ENCODE assay signal across 1 cellular context in the genomic region with DNA sequence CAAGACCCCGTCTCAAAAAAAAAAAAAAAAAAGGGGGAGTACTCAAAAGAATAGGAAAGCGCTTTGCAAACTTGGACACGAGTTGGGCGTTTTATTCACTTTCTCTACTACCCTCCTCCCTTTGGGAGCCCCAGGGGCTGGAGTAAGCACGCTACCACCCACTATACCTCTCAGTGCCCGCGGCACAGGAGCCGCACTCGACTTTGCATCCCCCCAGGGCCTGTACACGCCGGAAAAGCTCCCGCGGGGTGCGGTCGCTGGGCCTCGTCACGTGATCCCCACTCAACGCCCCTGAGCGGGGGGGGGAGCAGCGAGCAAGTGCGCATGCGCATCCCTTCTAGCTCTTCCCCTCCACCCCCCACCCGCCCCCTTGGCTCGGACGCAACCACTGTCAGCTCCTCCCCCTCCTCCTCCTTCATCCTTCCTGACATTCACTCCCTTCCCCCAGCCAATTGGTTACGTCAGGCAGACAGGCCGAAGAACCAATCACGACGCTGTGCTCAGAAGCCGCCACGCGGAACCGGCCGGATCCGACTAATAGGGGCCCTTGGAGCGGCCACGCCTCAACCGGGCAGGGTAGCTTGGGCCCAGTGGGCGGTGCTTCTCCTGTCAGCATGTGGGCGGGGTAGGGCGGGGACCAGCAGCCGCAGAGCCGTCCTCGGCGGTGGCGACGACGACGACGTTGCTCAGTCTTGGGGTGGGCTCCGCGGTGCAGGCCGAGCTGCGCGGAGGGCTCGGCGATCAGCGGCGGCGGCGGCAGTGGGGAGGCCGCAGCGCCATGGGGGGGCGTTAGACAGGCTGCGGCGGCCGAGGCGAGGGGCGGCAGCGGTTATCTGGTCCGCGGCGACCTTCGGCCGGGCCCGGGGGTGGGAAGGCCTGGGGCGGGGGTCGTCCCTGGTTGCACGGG.
TF ChIP-seq lines count a peak whose summit lies in the region.

A gene with protein sequence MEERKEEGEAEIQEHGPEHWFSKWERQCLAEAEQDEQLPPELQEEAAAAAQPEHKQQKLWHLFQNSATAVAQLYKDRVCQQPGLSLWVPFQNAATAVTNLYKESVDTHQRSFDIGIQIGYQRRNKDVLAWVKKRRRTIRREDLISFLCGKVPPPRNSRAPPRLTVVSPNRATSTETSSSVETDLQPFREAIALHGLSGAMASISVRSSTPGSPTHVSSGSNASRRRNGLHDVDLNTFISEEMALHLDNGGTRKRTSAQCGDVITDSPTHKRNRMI (plus strand): TSS at position 685 of the 907 bp plus-strand sequence. CDS start 401 bp downstream, outside the sequence.

TF ChIP-seq in HEK293, 187 proteins besides CTCF, POLR2A, EP300 and RAD21 (continued from another document and continues in another):
- peak; percentile 49; the same call in 1 of the 2 replicates for TF ChIP-seq SP7 (tag by site-specific recombination; IDR thresholded peaks at IDR 0.05)
- TF ChIP-seq, protein P1, sequence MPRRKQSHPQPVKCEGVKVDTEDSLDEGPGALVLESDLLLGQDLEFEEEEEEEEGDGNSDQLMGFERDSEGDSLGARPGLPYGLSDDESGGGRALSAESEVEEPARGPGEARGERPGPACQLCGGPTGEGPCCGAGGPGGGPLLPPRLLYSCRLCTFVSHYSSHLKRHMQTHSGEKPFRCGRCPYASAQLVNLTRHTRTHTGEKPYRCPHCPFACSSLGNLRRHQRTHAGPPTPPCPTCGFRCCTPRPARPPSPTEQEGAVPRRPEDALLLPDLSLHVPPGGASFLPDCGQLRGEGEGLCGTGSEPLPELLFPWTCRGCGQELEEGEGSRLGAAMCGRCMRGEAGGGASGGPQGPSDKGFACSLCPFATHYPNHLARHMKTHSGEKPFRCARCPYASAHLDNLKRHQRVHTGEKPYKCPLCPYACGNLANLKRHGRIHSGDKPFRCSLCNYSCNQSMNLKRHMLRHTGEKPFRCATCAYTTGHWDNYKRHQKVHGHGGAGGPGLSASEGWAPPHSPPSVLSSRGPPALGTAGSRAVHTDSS (tag by site-specific recombination; IDR thresholded peaks at IDR 0.05): 0 out of 2 replicates have a peak, but pooled peaks have one; percentile 35
- TF ChIP-seq ZNF335 (tag by site-specific recombination; conservative IDR thresholded peaks at IDR 0.05): peak; percentile 80
- TF ChIP-seq, protein P2, sequence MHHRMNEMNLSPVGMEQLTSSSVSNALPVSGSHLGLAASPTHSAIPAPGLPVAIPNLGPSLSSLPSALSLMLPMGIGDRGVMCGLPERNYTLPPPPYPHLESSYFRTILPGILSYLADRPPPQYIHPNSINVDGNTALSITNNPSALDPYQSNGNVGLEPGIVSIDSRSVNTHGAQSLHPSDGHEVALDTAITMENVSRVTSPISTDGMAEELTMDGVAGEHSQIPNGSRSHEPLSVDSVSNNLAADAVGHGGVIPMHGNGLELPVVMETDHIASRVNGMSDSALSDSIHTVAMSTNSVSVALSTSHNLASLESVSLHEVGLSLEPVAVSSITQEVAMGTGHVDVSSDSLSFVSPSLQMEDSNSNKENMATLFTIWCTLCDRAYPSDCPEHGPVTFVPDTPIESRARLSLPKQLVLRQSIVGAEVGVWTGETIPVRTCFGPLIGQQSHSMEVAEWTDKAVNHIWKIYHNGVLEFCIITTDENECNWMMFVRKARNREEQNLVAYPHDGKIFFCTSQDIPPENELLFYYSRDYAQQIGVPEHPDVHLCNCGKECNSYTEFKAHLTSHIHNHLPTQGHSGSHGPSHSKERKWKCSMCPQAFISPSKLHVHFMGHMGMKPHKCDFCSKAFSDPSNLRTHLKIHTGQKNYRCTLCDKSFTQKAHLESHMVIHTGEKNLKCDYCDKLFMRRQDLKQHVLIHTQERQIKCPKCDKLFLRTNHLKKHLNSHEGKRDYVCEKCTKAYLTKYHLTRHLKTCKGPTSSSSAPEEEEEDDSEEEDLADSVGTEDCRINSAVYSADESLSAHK (tag by site-specific recombination; IDR thresholded peaks at IDR 0.05): peak; percentile 38; the same call in 1 of the 2 replicates
- TF ChIP-seq, protein P3, sequence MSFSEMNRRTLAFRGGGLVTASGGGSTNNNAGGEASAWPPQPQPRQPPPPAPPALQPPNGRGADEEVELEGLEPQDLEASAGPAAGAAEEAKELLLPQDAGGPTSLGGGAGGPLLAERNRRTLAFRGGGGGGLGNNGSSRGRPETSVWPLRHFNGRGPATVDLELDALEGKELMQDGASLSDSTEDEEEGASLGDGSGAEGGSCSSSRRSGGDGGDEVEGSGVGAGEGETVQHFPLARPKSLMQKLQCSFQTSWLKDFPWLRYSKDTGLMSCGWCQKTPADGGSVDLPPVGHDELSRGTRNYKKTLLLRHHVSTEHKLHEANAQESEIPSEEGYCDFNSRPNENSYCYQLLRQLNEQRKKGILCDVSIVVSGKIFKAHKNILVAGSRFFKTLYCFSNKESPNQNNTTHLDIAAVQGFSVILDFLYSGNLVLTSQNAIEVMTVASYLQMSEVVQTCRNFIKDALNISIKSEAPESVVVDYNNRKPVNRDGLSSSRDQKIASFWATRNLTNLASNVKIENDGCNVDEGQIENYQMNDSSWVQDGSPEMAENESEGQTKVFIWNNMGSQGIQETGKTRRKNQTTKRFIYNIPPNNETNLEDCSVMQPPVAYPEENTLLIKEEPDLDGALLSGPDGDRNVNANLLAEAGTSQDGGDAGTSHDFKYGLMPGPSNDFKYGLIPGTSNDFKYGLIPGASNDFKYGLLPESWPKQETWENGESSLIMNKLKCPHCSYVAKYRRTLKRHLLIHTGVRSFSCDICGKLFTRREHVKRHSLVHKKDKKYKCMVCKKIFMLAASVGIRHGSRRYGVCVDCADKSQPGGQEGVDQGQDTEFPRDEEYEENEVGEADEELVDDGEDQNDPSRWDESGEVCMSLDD (tag by site-specific recombination; IDR thresholded peaks at IDR 0.05): peak; percentile 66; the same call in 1 of the 2 replicates
- TF ChIP-seq REPIN1 (tag by site-specific recombination; IDR thresholded peaks at IDR 0.05; ENCODE audit: low read depth): 0 out of 2 replicates have a peak, but pooled peaks have one; percentile 27
- no peak for TF ChIP-seq ZNF133 (tag by site-specific recombination; IDR thresholded peaks at IDR 0.05)
- TF ChIP-seq TCF7L2 (IDR thresholded peaks at IDR 0.05; ENCODE audit: borderline replicate concordance, low read depth, low read length): no peak
- no peak for TF ChIP-seq ZNF248 (tag by site-specific recombination; IDR thresholded peaks at IDR 0.05)
- TF ChIP-seq ZNF266 (tag by site-specific recombination; IDR thresholded peaks at IDR 0.05; ENCODE audit: low read depth): no peak
- TF ChIP-seq, protein P4, sequence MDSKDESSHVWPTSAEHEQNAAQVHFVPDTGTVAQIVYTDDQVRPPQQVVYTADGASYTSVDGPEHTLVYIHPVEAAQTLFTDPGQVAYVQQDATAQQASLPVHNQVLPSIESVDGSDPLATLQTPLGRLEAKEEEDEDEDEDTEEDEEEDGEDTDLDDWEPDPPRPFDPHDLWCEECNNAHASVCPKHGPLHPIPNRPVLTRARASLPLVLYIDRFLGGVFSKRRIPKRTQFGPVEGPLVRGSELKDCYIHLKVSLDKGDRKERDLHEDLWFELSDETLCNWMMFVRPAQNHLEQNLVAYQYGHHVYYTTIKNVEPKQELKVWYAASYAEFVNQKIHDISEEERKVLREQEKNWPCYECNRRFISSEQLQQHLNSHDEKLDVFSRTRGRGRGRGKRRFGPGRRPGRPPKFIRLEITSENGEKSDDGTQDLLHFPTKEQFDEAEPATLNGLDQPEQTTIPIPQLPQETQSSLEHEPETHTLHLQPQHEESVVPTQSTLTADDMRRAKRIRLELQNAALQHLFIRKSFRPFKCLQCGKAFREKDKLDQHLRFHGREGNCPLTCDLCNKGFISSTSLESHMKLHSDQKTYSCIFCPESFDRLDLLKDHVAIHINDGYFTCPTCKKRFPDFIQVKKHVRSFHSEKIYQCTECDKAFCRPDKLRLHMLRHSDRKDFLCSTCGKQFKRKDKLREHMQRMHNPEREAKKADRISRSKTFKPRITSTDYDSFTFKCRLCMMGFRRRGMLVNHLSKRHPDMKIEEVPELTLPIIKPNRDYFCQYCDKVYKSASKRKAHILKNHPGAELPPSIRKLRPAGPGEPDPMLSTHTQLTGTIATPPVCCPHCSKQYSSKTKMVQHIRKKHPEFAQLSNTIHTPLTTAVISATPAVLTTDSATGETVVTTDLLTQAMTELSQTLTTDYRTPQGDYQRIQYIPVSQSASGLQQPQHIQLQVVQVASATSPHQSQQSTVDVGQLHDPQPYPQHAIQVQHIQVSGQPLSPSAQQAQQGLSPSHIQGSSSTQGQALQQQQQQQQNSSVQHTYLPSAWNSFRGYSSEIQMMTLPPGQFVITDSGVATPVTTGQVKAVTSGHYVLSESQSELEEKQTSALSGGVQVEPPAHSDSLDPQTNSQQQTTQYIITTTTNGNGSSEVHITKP (tag by site-specific recombination; IDR thresholded peaks at IDR 0.05): peak; percentile 99
- TF ChIP-seq ZNF221 (tag by site-specific recombination; IDR thresholded peaks at IDR 0.05; ENCODE audit: borderline replicate concordance): 0 out of 2 replicates have a peak, but pooled peaks have one; percentile 48
- TF ChIP-seq IKZF3 (tag by site-specific recombination; IDR thresholded peaks at IDR 0.05): peak; percentile 61; the same call in 1 of the 2 replicates
- peak; percentile 72 for TF ChIP-seq GLIS1 (tag by site-specific recombination; IDR thresholded peaks at IDR 0.05)
- TF ChIP-seq ZNF138 (tag by site-specific recombination; IDR thresholded peaks at IDR 0.05; ENCODE audit: borderline replicate concordance): no peak
- TF ChIP-seq, protein P5, sequence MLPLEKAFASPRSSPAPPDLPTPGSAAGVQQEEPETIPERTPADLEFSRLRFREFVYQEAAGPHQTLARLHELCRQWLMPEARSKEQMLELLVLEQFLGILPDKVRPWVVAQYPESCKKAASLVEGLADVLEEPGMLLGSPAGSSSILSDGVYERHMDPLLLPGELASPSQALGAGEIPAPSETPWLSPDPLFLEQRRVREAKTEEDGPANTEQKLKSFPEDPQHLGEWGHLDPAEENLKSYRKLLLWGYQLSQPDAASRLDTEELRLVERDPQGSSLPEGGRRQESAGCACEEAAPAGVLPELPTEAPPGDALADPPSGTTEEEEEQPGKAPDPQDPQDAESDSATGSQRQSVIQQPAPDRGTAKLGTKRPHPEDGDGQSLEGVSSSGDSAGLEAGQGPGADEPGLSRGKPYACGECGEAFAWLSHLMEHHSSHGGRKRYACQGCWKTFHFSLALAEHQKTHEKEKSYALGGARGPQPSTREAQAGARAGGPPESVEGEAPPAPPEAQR (tag by site-specific recombination; IDR thresholded peaks at IDR 0.05): no peak
- TF ChIP-seq, protein P6, sequence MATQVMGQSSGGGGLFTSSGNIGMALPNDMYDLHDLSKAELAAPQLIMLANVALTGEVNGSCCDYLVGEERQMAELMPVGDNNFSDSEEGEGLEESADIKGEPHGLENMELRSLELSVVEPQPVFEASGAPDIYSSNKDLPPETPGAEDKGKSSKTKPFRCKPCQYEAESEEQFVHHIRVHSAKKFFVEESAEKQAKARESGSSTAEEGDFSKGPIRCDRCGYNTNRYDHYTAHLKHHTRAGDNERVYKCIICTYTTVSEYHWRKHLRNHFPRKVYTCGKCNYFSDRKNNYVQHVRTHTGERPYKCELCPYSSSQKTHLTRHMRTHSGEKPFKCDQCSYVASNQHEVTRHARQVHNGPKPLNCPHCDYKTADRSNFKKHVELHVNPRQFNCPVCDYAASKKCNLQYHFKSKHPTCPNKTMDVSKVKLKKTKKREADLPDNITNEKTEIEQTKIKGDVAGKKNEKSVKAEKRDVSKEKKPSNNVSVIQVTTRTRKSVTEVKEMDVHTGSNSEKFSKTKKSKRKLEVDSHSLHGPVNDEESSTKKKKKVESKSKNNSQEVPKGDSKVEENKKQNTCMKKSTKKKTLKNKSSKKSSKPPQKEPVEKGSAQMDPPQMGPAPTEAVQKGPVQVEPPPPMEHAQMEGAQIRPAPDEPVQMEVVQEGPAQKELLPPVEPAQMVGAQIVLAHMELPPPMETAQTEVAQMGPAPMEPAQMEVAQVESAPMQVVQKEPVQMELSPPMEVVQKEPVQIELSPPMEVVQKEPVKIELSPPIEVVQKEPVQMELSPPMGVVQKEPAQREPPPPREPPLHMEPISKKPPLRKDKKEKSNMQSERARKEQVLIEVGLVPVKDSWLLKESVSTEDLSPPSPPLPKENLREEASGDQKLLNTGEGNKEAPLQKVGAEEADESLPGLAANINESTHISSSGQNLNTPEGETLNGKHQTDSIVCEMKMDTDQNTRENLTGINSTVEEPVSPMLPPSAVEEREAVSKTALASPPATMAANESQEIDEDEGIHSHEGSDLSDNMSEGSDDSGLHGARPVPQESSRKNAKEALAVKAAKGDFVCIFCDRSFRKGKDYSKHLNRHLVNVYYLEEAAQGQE (tag by site-specific recombination; IDR thresholded peaks at IDR 0.05): 0 out of 2 replicates have a peak, but pooled peaks have one; percentile 15
- TF ChIP-seq, protein P7, sequence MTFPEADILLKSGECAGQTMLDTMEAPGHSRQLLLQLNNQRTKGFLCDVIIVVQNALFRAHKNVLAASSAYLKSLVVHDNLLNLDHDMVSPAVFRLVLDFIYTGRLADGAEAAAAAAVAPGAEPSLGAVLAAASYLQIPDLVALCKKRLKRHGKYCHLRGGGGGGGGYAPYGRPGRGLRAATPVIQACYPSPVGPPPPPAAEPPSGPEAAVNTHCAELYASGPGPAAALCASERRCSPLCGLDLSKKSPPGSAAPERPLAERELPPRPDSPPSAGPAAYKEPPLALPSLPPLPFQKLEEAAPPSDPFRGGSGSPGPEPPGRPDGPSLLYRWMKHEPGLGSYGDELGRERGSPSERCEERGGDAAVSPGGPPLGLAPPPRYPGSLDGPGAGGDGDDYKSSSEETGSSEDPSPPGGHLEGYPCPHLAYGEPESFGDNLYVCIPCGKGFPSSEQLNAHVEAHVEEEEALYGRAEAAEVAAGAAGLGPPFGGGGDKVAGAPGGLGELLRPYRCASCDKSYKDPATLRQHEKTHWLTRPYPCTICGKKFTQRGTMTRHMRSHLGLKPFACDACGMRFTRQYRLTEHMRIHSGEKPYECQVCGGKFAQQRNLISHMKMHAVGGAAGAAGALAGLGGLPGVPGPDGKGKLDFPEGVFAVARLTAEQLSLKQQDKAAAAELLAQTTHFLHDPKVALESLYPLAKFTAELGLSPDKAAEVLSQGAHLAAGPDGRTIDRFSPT (tag by site-specific recombination; IDR thresholded peaks at IDR 0.05): peak; percentile 63
- TF ChIP-seq ZNF561 (tag by site-specific recombination; IDR thresholded peaks at IDR 0.05; ENCODE audit: borderline replicate concordance): no peak
- TF ChIP-seq KLF8 (tag by site-specific recombination; IDR thresholded peaks at IDR 0.05): peak; percentile 91
- TF ChIP-seq, protein P8, sequence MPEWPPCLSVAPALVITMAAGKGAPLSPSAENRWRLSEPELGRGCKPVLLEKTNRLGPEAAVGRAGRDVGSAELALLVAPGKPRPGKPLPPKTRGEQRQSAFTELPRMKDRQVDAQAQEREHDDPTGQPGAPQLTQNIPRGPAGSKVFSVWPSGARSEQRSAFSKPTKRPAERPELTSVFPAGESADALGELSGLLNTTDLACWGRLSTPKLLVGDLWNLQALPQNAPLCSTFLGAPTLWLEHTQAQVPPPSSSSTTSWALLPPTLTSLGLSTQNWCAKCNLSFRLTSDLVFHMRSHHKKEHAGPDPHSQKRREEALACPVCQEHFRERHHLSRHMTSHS (tag by site-specific recombination; IDR thresholded peaks at IDR 0.05): no peak
- peak; percentile 72; the same call in 1 of the 2 replicates for TF ChIP-seq MZF1 (tag by site-specific recombination; IDR thresholded peaks at IDR 0.05; ENCODE audit: borderline replicate concordance)
- no peak for TF ChIP-seq ZNF174 (tag by site-specific recombination; IDR thresholded peaks at IDR 0.05)
- peak; percentile 57 for TF ChIP-seq ZNF629 (tag by site-specific recombination; IDR thresholded peaks at IDR 0.05)
- TF ChIP-seq EGR2 (tag by site-specific recombination; IDR thresholded peaks at IDR 0.05; ENCODE audit: low read depth): peak; percentile 77
- TF ChIP-seq KLF1 (tag by site-specific recombination; IDR thresholded peaks at IDR 0.05): peak; percentile 80
- TF ChIP-seq ZNF707 (tag by site-specific recombination; IDR thresholded peaks at IDR 0.05): no peak
- TF ChIP-seq ZFP37 (tag by site-specific recombination; IDR thresholded peaks at IDR 0.05): no peak
- no peak for TF ChIP-seq ZNF184 (tag by site-specific recombination; IDR thresholded peaks at IDR 0.05)
- no peak for TF ChIP-seq WT1 (tag by site-specific recombination; IDR thresholded peaks at IDR 0.05)
- no peak for TF ChIP-seq GLI4 (tag by site-specific recombination; IDR thresholded peaks at IDR 0.05)
